Comparison of ENCODE assay signal across 1 cellular context in the genomic region with DNA sequence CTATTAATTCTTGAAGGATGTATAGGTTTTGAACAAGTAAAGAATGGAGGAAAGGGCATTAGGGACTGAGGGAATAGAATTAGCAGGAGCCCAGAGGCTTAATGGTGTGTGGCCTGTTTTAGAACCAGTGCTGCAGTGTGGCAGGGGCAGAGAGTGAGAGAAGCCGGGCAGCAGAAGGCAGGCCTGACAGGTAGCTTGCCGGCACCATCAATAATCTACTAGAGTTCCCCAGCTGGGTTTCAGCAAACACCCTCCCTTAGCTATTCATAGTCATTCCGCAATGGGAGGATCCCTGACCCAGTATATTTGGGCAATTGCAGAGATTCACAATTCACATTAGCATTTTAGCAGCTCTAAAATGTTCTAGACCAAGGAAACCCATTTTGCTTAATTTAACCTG.
TF ChIP-seq lines count a peak whose summit lies in the region.

No MANE protein-coding gene starts in this region.

TF ChIP-seq in WTC11, 78 proteins besides CTCF, POLR2A, EP300 and RAD21 (continued from another document):
- TF ChIP-seq, protein P1, sequence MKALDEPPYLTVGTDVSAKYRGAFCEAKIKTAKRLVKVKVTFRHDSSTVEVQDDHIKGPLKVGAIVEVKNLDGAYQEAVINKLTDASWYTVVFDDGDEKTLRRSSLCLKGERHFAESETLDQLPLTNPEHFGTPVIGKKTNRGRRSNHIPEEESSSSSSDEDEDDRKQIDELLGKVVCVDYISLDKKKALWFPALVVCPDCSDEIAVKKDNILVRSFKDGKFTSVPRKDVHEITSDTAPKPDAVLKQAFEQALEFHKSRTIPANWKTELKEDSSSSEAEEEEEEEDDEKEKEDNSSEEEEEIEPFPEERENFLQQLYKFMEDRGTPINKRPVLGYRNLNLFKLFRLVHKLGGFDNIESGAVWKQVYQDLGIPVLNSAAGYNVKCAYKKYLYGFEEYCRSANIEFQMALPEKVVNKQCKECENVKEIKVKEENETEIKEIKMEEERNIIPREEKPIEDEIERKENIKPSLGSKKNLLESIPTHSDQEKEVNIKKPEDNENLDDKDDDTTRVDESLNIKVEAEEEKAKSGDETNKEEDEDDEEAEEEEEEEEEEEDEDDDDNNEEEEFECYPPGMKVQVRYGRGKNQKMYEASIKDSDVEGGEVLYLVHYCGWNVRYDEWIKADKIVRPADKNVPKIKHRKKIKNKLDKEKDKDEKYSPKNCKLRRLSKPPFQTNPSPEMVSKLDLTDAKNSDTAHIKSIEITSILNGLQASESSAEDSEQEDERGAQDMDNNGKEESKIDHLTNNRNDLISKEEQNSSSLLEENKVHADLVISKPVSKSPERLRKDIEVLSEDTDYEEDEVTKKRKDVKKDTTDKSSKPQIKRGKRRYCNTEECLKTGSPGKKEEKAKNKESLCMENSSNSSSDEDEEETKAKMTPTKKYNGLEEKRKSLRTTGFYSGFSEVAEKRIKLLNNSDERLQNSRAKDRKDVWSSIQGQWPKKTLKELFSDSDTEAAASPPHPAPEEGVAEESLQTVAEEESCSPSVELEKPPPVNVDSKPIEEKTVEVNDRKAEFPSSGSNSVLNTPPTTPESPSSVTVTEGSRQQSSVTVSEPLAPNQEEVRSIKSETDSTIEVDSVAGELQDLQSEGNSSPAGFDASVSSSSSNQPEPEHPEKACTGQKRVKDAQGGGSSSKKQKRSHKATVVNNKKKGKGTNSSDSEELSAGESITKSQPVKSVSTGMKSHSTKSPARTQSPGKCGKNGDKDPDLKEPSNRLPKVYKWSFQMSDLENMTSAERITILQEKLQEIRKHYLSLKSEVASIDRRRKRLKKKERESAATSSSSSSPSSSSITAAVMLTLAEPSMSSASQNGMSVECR (CRISPR knock-in tag; IDR thresholded peaks at IDR 0.05; ENCODE audit: borderline replicate concordance) = no peak
- no peak for TF ChIP-seq ELF4 (CRISPR knock-in tag; IDR thresholded peaks at IDR 0.05; ENCODE audit: low read depth)
- TF ChIP-seq, protein P2, sequence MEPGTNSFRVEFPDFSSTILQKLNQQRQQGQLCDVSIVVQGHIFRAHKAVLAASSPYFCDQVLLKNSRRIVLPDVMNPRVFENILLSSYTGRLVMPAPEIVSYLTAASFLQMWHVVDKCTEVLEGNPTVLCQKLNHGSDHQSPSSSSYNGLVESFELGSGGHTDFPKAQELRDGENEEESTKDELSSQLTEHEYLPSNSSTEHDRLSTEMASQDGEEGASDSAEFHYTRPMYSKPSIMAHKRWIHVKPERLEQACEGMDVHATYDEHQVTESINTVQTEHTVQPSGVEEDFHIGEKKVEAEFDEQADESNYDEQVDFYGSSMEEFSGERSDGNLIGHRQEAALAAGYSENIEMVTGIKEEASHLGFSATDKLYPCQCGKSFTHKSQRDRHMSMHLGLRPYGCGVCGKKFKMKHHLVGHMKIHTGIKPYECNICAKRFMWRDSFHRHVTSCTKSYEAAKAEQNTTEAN (CRISPR knock-in tag; IDR thresholded peaks at IDR 0.05) = no peak
- TF ChIP-seq PRRX2 (CRISPR knock-in tag; IDR thresholded peaks at IDR 0.05) = no peak
